ENCODE assay signal across 28 cellular contexts in genomic region chrX:88438209-88438608, GRCh38.
"Had no signal": no experiment of that assay in that cellular context is flagged by ENCODE, and none has a peak within 500 bp of the region (broad histone marks: within the 10 kb centered on the region; RNA-seq: fewer than 3 reads in every experiment).

No MANE protein-coding gene starts in this region.

- H3K9me3 ChIP-seq: colonic mucosa, esophagus muscularis mucosa, gastrocnemius medialis, gastroesophageal sphincter, heart left ventricle, heart right ventricle had no signal

- ATAC-seq: effector memory CD8-positive, alpha-beta T cell; esophagus mucosa; foreskin keratinocyte; gastrocnemius medialis; gastroesophageal sphincter; heart left ventricle; heart right ventricle had no signal

- H3K4me1 ChIP-seq: colonic mucosa, esophagus muscularis mucosa, esophagus squamous epithelium, foreskin keratinocyte, gastrocnemius medialis, gastroesophageal sphincter, heart left ventricle, heart right ventricle had no signal

- H3K27me3 Mint-ChIP-seq: dendritic cell treated with granulocyte-macrophage colony-stimulating factor and Interleukin-4, amounts not matched to agents 40 ng/mL and 50 ng/mL, for 4 days; effector memory CD8-positive, alpha-beta T cell had no signal

- H3K27ac Mint-ChIP-seq: dendritic cell treated with granulocyte-macrophage colony-stimulating factor and Interleukin-4, amounts not matched to agents 40 ng/mL and 50 ng/mL, for 4 days; effector memory CD8-positive, alpha-beta T cell; endodermal cell had no signal

- FAIRE-seq: endometrium, endothelial cell of umbilical vein, frontal cortex had no signal

- H3K4me3 ChIP-seq: colonic mucosa, coronary artery, dorsolateral prefrontal cortex, esophagus muscularis mucosa, esophagus squamous epithelium, gastrocnemius medialis, gastroesophageal sphincter, heart left ventricle, heart right ventricle had no signal

- H3K36me3 ChIP-seq: colonic mucosa, esophagus muscularis mucosa, esophagus squamous epithelium, gastrocnemius medialis, gastroesophageal sphincter, heart left ventricle, heart right ventricle had no signal

- H3K27ac ChIP-seq: colonic mucosa, coronary artery, dorsolateral prefrontal cortex, epithelial cell of prostate, esophagus muscularis mucosa, esophagus squamous epithelium, foreskin keratinocyte, gastrocnemius medialis, gastroesophageal sphincter, heart left ventricle, heart right ventricle had no signal

- H3K4me3 Mint-ChIP-seq: dendritic cell treated with granulocyte-macrophage colony-stimulating factor and Interleukin-4, amounts not matched to agents 40 ng/mL and 50 ng/mL, for 4 days; effector memory CD8-positive, alpha-beta T cell; endodermal cell had no signal

- DNase-seq: colonic mucosa; cortex of kidney; dermis blood vessel endothelial cell; dorsolateral prefrontal cortex; effector CD4-positive, alpha-beta T cell; effector CD8-positive, alpha-beta T cell; effector memory CD4-positive, alpha-beta T cell; effector memory CD8-positive, alpha-beta T cell; endodermal cell; erythroblast; esophagus squamous epithelium; foreskin fibroblast; foreskin keratinocyte; foreskin melanocyte; gastrocnemius medialis; glutamatergic neuron; head of caudate nucleus; heart left ventricle; heart right ventricle had no signal

- H3K27me3 ChIP-seq: colonic mucosa, esophagus muscularis mucosa, esophagus squamous epithelium, foreskin keratinocyte, gastrocnemius medialis, gastroesophageal sphincter, heart left ventricle, heart right ventricle had no signal
